Comparison of ENCODE assay signal across 8 cellular contexts in the genomic region with DNA sequence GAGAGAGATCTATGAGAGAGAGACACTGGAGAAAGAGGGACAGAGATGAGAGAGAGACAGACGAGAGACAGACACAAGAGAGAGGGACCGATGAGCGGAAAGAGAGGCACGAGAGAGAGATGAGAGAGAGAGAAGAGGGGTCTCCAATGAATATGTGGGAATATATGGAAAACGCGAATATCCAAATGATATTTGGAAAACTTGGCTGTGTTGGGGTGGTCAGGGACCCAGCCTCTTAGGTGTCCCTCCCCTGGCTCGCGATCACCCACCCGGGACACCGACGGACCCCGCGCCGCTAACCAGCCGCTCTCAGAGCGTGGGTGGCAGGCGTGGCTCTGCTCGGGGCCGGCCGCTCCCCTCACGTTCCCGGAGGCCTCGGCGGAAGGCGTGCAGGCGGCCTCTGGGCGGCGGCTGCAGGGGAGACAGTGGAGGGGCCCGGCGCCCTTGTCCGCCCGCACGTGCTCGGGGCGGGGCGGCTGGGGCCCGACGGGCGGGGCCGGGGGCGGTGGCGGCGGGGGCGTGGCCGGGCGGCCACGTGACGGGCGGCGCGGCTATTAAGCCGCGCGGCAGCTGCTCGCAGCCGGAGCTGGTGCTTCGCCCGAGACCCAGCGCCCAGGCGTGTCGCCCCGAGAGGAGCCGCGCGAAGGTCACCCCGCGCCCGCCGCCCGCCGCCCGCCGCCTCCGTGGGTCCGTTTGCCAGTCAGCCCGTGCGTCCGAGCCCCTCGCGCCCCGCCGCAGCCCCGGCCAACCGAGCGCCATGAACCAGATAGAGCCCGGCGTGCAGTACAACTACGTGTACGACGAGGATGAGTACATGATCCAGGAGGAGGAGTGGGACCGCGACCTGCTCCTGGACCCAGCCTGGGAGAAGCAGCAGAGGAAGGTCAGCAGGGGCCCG. TPM values are rescaled to one million over a fixed set of nuclear protein-coding genes. Genes with fewer than 3 reads are reported as not detected.
DNase-seq lines count a peak whose midpoint lies in the region; ATAC-seq and TF ChIP-seq lines count a peak whose summit lies in the region.

A gene (plus strand): TSS at position 583 of the 898 bp plus-strand sequence. CDS start 175 bp downstream, at position 758.

- H3K36me3 Mint-ChIP-seq in Caco-2 (ENCODE audit: insufficient read depth, unreplicated experiment): peaks cover 5% of the 10 kb centered on the region
- H3K36me3 Mint-ChIP-seq in activated CD8-positive, alpha-beta T cell treated with anti-CD3 and anti-CD28 coated beads for 36 hours (ENCODE audit: low read depth): no peaks in the 10 kb centered on the region
- no peaks in the 10 kb centered on the region for H3K36me3 Mint-ChIP-seq in effector memory CD8-positive, alpha-beta T cell (ENCODE audit: insufficient read depth)

- DNase-seq in Caco-2 (peak; percentile 52 to 63), NAMALWA (ENCODE audit: low spot score) (peak; percentile 9), NCI-H2196 treated with DMSO at 0.1 percent for 48 hours (lab: John Stamatoyannopoulos, UW; ENCODE audit: unreplicated experiment) (no peak)
- peak; percentile 44 for DNase-seq in activated CD8-positive, alpha-beta T cell treated with anti-CD3 and anti-CD28 coated beads for 36 hours
- peak in 2 of 3 experiments; percentile 2 to 11 for DNase-seq in effector memory CD8-positive, alpha-beta T cell
- DNase-seq in stimulated activated CD8-positive, alpha-beta memory T cell treated with anti-CD3 and anti-CD28 coated beads, Interleukin-4, amount 100 ng/mL, for 48 hours: peak; percentile 59

- ATAC-seq in GM21723 (IDR thresholded peaks at IDR 0.05; ENCODE audit: unreplicated experiment): peak; percentile 81
- ATAC-seq in activated CD8-positive, alpha-beta T cell treated with anti-CD3 and anti-CD28 coated beads for 36 hours: peak; percentile 79
- peak; percentile 84 for ATAC-seq in effector memory CD8-positive, alpha-beta T cell (replicated peaks)

- H3K36me3 ChIP-seq in Caco-2 (ENCODE audit: control insufficient read depth, insufficient read depth, low read length): no peaks in the 10 kb centered on the region

- H3K4me1 ChIP-seq in Caco-2 (no peaks in the 10 kb centered on the region), mononuclear cell (ENCODE audit: insufficient read depth, low read length) (peaks cover 14% of the 10 kb centered on the region)

- CTCF ChIA-PET in Caco-2 (lab: Charles Lee): interaction anchor here (0.6 kb wide), 1 partner anchor 830 kb away, joined by 5 read pairs; no protein-coding TSS in a partner anchor
- CTCF ChIA-PET in activated CD8-positive, alpha-beta T cell treated with anti-CD3 and anti-CD28 coated beads for 36 hours (lab: Charles Lee): no interaction called here

- peaks cover 13% of the 10 kb centered on the region for H3K9me3 Mint-ChIP-seq in Caco-2 (ENCODE audit: unreplicated experiment)
- peaks cover 3% of the 10 kb centered on the region for H3K9me3 Mint-ChIP-seq in activated CD8-positive, alpha-beta T cell treated with anti-CD3 and anti-CD28 coated beads for 36 hours
- peaks cover 0 to 5% of the 10 kb centered on the region in 2 donors for H3K9me3 Mint-ChIP-seq in effector memory CD8-positive, alpha-beta T cell

- no peaks in the 10 kb centered on the region; the same call in 1 of the 2 replicates for H3K27me3 ChIP-seq in Caco-2 (replicated peaks; ENCODE audit: control insufficient read depth, insufficient read depth, low read length)
- peaks cover 55% of the 10 kb centered on the region for H3K27me3 ChIP-seq in mononuclear cell (ENCODE audit: insufficient read depth, low read length)

- POLR2A ChIA-PET in Caco-2 (lab: Charles Lee): no interaction called here
- POLR2A ChIA-PET in activated CD8-positive, alpha-beta T cell treated with anti-CD3 and anti-CD28 coated beads for 36 hours (lab: Charles Lee): no interaction called here

- H3K4me1 Mint-ChIP-seq in Caco-2 (ENCODE audit: low read depth, unreplicated experiment): peaks cover 7% of the 10 kb centered on the region
- peaks cover 15% of the 10 kb centered on the region for H3K4me1 Mint-ChIP-seq in activated CD8-positive, alpha-beta T cell treated with anti-CD3 and anti-CD28 coated beads for 36 hours (ENCODE audit: low read depth)
- H3K4me1 Mint-ChIP-seq in effector memory CD8-positive, alpha-beta T cell (ENCODE audit: low read depth in 2 of 2): peaks cover 3 to 17% of the 10 kb centered on the region in 2 donors

- H3K4me3 ChIP-seq in Caco-2 (ENCODE audit: low read depth, low read length) (peak within 1 kb of the TSS; percentile 34), mononuclear cell (ENCODE audit: low read length) (peak within 1 kb of the TSS; percentile 10)

- H3K9me3 ChIP-seq in Caco-2: no peaks in the 10 kb centered on the region
- no peaks in the 10 kb centered on the region for H3K9me3 ChIP-seq in mononuclear cell (ENCODE audit: low read depth, low read length)

- peak within 1 kb of the TSS; percentile 69 for H3K4me3 Mint-ChIP-seq in Caco-2 (ENCODE audit: unreplicated experiment)
- peak within 1 kb of the TSS; percentile 19 for H3K4me3 Mint-ChIP-seq in activated CD8-positive, alpha-beta T cell treated with anti-CD3 and anti-CD28 coated beads for 36 hours
- H3K4me3 Mint-ChIP-seq in effector memory CD8-positive, alpha-beta T cell: peak within 1 kb of the TSS; percentile 42 to 77

- intact Hi-C loops in Caco-2 (cut with micrococcal nuclease; ENCODE audit: unreplicated experiment): no loop called here
- intact Hi-C loops in activated CD8-positive, alpha-beta T cell treated with anti-CD3 and anti-CD28 coated beads for 36 hours (cut with micrococcal nuclease): no loop called here

- H3K27ac Mint-ChIP-seq in Caco-2 (ENCODE audit: unreplicated experiment): no peak within 1 kb of the TSS
- H3K27ac Mint-ChIP-seq in activated CD8-positive, alpha-beta T cell treated with anti-CD3 and anti-CD28 coated beads for 36 hours: no peak within 1 kb of the TSS
- H3K27ac Mint-ChIP-seq in effector memory CD8-positive, alpha-beta T cell: peak within 1 kb of the TSS in 1 of 2 donors; percentile 17

- peaks cover 30% of the 10 kb centered on the region for H3K27me3 Mint-ChIP-seq in Caco-2 (ENCODE audit: insufficient read depth, unreplicated experiment)
- H3K27me3 Mint-ChIP-seq in activated CD8-positive, alpha-beta T cell treated with anti-CD3 and anti-CD28 coated beads for 36 hours: peaks cover 38% of the 10 kb centered on the region
- H3K27me3 Mint-ChIP-seq in effector memory CD8-positive, alpha-beta T cell: peaks cover 42 to 45% of the 10 kb centered on the region in 2 donors

- no TSS peak for BruUV-seq in Caco-2 (replicated peaks; lab: Mats Ljungman, UMichigan)

- no peak for TF ChIP-seq CTCF in Caco-2 (IDR thresholded peaks at IDR 0.05; ENCODE audit: insufficient read depth in 1 of 2, low read depth in 1 of 2, low read length in 1 of 2, severe bottlenecking in 1 of 2, unreplicated experiment in 1 of 2)
- TF ChIP-seq CTCF in activated CD8-positive, alpha-beta T cell treated with anti-CD3 and anti-CD28 coated beads for 36 hours (IDR thresholded peaks at IDR 0.05): no peak

RNA-seq across cellular contexts. Expression of the gene that starts here (rescaled TPM):
- total RNA-seq in Caco-2 (2022): not detected in 2 replicates
- total RNA-seq in activated CD8-positive, alpha-beta T cell treated with anti-CD3 and anti-CD28 coated beads for 36 hours: under 1 TPM; 0.11 to 0.18 TPM
- total RNA-seq in mononuclear cell: under 0.01 TPM

Comparison
In these comparisons a context has a peak if more than half of its experiments do, and no peak if none do; other contexts are left out.
1. Peak in DNase-seq and H3K4me3 ChIP-seq in Caco-2; RNA of the gene not detected or under 1 TPM.
2. Peak in DNase-seq and ATAC-seq in activated CD8-positive, alpha-beta T cell treated with anti-CD3 and anti-CD28 coated beads for 36 hours; RNA of the gene not detected or under 1 TPM.
3. H3K4me3 Mint-ChIP-seq: peak in every context shown above with its lines; median percentile 69 in Caco-2; 60 in effector memory CD8-positive, alpha-beta T cell; 19 in activated CD8-positive, alpha-beta T cell treated with anti-CD3 and anti-CD28 coated beads for 36 hours.